15 cellular contexts compared by ENCODE assay signal in the genomic region with DNA sequence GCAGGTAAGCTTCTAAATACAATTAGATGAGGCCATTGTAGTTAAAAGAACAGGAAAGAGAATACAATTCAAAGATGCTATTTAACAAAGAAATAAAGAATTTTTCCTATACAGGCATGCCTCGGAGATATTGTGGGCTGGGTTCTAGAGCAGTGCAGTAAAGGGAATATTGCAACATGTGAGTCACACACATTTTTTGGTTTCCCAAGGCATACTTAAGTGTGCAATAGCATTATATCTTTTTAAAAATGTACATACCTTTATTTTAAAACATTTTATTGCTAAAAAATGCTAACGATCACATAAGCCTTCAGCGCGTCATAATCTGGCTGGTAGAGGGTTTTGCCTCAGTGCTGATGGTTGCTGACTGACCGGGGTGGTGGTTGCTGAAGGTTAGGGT. TPM values are rescaled to one million over a fixed set of nuclear protein-coding genes. Genes with fewer than 3 reads are reported as not detected.
DNase-seq lines count a peak whose midpoint lies in the region; ATAC-seq lines count a peak whose summit lies in the region.
"Had no signal": no experiment of that assay in that cellular context is flagged by ENCODE, and none has a peak within 500 bp of the region (broad histone marks: within the 10 kb centered on the region; RNA-seq: fewer than 3 reads in every experiment).

No MANE protein-coding gene starts in this region.

- H3K27ac Mint-ChIP-seq in activated T-cell treated with anti-CD3 and anti-CD28 coated beads, Interleukin-2, amount 50 U/mL, for 24 hours: peak overlapping the region; percentile 71
- H3K27ac Mint-ChIP-seq in activated T-helper 17 cell treated with anti-CD3 and anti-CD28 coated beads, Interleukin-2, amount 50 U/mL, for 72 hours: peak overlapping the region; percentile 52
- peak overlapping the region in 9 of 10 donors; percentile 31 to 84 (median 62) for H3K27ac Mint-ChIP-seq in naive thymus-derived CD8-positive, alpha-beta T cell
- no peak overlapping the region for H3K27ac Mint-ChIP-seq in activated T-helper 2 cell treated with anti-CD3 and anti-CD28 coated beads, Interferon-gamma antibody, Interleukin-2, Interleukin-4, amounts not matched to agents 10 μg/mL and 5 μg/mL and 100 μg/mL, durations not matched to agents 14 hours and 24 hours and 36 hours

- peaks cover 3% of the 10 kb centered on the region for H3K9me3 Mint-ChIP-seq in activated T-cell treated with anti-CD3 and anti-CD28 coated beads, Interleukin-2, amount 50 U/mL, for 24 hours
- no peaks in the 10 kb centered on the region for H3K9me3 Mint-ChIP-seq in activated T-cell treated with anti-CD3 and anti-CD28 coated beads, Interleukin-2, amount 50 U/mL, for 4 hours
- no peaks in the 10 kb centered on the region for H3K9me3 Mint-ChIP-seq in activated T-helper 17 cell treated with anti-CD3 and anti-CD28 coated beads, Interleukin-2, amount 50 U/mL, for 72 hours
- H3K9me3 Mint-ChIP-seq in naive thymus-derived CD8-positive, alpha-beta T cell: no peaks in the 10 kb centered on the region
- no peaks in the 10 kb centered on the region for H3K9me3 Mint-ChIP-seq in activated T-helper 2 cell treated with anti-CD3 and anti-CD28 coated beads, Interferon-gamma antibody, Interleukin-2, Interleukin-4, amounts not matched to agents 10 μg/mL and 5 μg/mL and 100 μg/mL, durations not matched to agents 14 hours and 24 hours and 36 hours
- H3K9me3 Mint-ChIP-seq: CD8-positive, alpha-beta memory T cell had no signal

- intact Hi-C loops in activated T-helper 2 cell treated with anti-CD3 and anti-CD28 coated beads, Interferon-gamma antibody, Interleukin-2, Interleukin-4, amounts not matched to agents 10 μg/mL and 5 μg/mL and 100 μg/mL, durations not matched to agents 14 hours and 24 hours and 36 hours (cut with micrococcal nuclease): loop anchor here (5.0 kb wide), 2 partner anchors 47 to 202 kb away; no protein-coding TSS in a partner anchor

- no peak for DNase-seq in activated T-cell treated with anti-CD3 and anti-CD28 coated beads, Interleukin-2, amount 50 U/mL, for 24 hours
- DNase-seq in activated T-cell treated with anti-CD3 and anti-CD28 coated beads, Interleukin-2, amount 50 U/mL, for 4 hours: no peak
- peak; percentile 18 for DNase-seq in EL
- no peak for DNase-seq in naive thymus-derived CD8-positive, alpha-beta T cell
- no peak for DNase-seq in activated T-helper 2 cell treated with anti-CD3 and anti-CD28 coated beads, Interferon-gamma antibody, Interleukin-2, Interleukin-4, amounts not matched to agents 10 μg/mL and 5 μg/mL and 100 μg/mL, durations not matched to agents 14 hours and 24 hours and 36 hours (ENCODE audit: low spot score)
- DNase-seq in stimulated activated CD4-positive, alpha-beta T cell treated with anti-CD3 and anti-CD28 coated beads, Interleukin-4, amount 100 ng/mL, for 24 hours: no peak
- DNase-seq: CD8-positive, alpha-beta memory T cell; DMS53; NCI-H1417 treated with DMSO at 0.1 percent for 48 hours; NCI-H1930; NCI-H345; NCI-H524 treated with DMSO at 0.1 percent for 48 hours; PC-3 had no signal

- no peak overlapping the region for H3K4me3 Mint-ChIP-seq in activated T-cell treated with anti-CD3 and anti-CD28 coated beads, Interleukin-2, amount 50 U/mL, for 24 hours
- no peak overlapping the region for H3K4me3 Mint-ChIP-seq in activated T-cell treated with anti-CD3 and anti-CD28 coated beads, Interleukin-2, amount 50 U/mL, for 4 hours
- no peak overlapping the region for H3K4me3 Mint-ChIP-seq in activated T-helper 17 cell treated with anti-CD3 and anti-CD28 coated beads, Interleukin-2, amount 50 U/mL, for 72 hours
- H3K4me3 Mint-ChIP-seq in naive thymus-derived CD8-positive, alpha-beta T cell: peak overlapping the region in 4 of 10 donors; percentile 7 to 43 (median 12)
- no peak overlapping the region for H3K4me3 Mint-ChIP-seq in activated T-helper 2 cell treated with anti-CD3 and anti-CD28 coated beads, Interferon-gamma antibody, Interleukin-2, Interleukin-4, amounts not matched to agents 10 μg/mL and 5 μg/mL and 100 μg/mL, durations not matched to agents 14 hours and 24 hours and 36 hours (ENCODE audit: low read depth)
- H3K4me3 Mint-ChIP-seq: CD8-positive, alpha-beta memory T cell had no signal

- POLR2A ChIA-PET in naive thymus-derived CD8-positive, alpha-beta T cell (lab: Charles Lee): interaction anchor here (0.5 kb wide), 1 partner anchor 132 kb away, joined by 3 read pairs; no protein-coding TSS in a partner anchor

- peaks cover 77% of the 10 kb centered on the region for H3K36me3 Mint-ChIP-seq in activated T-cell treated with anti-CD3 and anti-CD28 coated beads, Interleukin-2, amount 50 U/mL, for 24 hours (ENCODE audit: low read depth)
- H3K36me3 Mint-ChIP-seq in activated T-cell treated with anti-CD3 and anti-CD28 coated beads, Interleukin-2, amount 50 U/mL, for 4 hours (ENCODE audit: insufficient read depth): peaks cover 39% of the 10 kb centered on the region
- H3K36me3 Mint-ChIP-seq in activated T-helper 17 cell treated with anti-CD3 and anti-CD28 coated beads, Interleukin-2, amount 50 U/mL, for 72 hours (ENCODE audit: low read depth): no peaks in the 10 kb centered on the region
- H3K36me3 Mint-ChIP-seq in naive thymus-derived CD8-positive, alpha-beta T cell: peaks cover 5 to 65% (median 34%) of the 10 kb centered on the region in 3 donors
- peaks cover 80% of the 10 kb centered on the region for H3K36me3 Mint-ChIP-seq in activated T-helper 2 cell treated with anti-CD3 and anti-CD28 coated beads, Interferon-gamma antibody, Interleukin-2, Interleukin-4, amounts not matched to agents 10 μg/mL and 5 μg/mL and 100 μg/mL, durations not matched to agents 14 hours and 24 hours and 36 hours (ENCODE audit: low read depth)

- ATAC-seq in activated T-cell treated with anti-CD3 and anti-CD28 coated beads, Interleukin-2, amount 50 U/mL, for 4 hours: no peak
- ATAC-seq in activated T-helper 17 cell treated with anti-CD3 and anti-CD28 coated beads, Interleukin-2, amount 50 U/mL, for 72 hours (replicated peaks): no peak
- no peak for ATAC-seq in naive thymus-derived CD8-positive, alpha-beta T cell
- no peak for ATAC-seq in GM21825 (IDR thresholded peaks at IDR 0.05; ENCODE audit: unreplicated experiment)
- ATAC-seq: PC-3 had no signal

- H3K27me3 Mint-ChIP-seq in activated T-cell treated with anti-CD3 and anti-CD28 coated beads, Interleukin-2, amount 50 U/mL, for 24 hours: no peaks in the 10 kb centered on the region
- H3K27me3 Mint-ChIP-seq in activated T-cell treated with anti-CD3 and anti-CD28 coated beads, Interleukin-2, amount 50 U/mL, for 4 hours (ENCODE audit: low read depth): no peaks in the 10 kb centered on the region
- no peaks in the 10 kb centered on the region for H3K27me3 Mint-ChIP-seq in activated T-helper 17 cell treated with anti-CD3 and anti-CD28 coated beads, Interleukin-2, amount 50 U/mL, for 72 hours
- H3K27me3 Mint-ChIP-seq in naive thymus-derived CD8-positive, alpha-beta T cell: no peaks in the 10 kb centered on the region
- H3K27me3 Mint-ChIP-seq in activated T-helper 2 cell treated with anti-CD3 and anti-CD28 coated beads, Interferon-gamma antibody, Interleukin-2, Interleukin-4, amounts not matched to agents 10 μg/mL and 5 μg/mL and 100 μg/mL, durations not matched to agents 14 hours and 24 hours and 36 hours (ENCODE audit: low read depth): no peaks in the 10 kb centered on the region
- H3K27me3 Mint-ChIP-seq: CD8-positive, alpha-beta memory T cell had no signal

- peaks cover 55% of the 10 kb centered on the region for H3K4me1 Mint-ChIP-seq in activated T-cell treated with anti-CD3 and anti-CD28 coated beads, Interleukin-2, amount 50 U/mL, for 24 hours (ENCODE audit: low read depth)
- peaks cover 36% of the 10 kb centered on the region for H3K4me1 Mint-ChIP-seq in activated T-cell treated with anti-CD3 and anti-CD28 coated beads, Interleukin-2, amount 50 U/mL, for 4 hours (ENCODE audit: low read depth)
- peaks cover 25% of the 10 kb centered on the region for H3K4me1 Mint-ChIP-seq in activated T-helper 17 cell treated with anti-CD3 and anti-CD28 coated beads, Interleukin-2, amount 50 U/mL, for 72 hours
- H3K4me1 Mint-ChIP-seq in naive thymus-derived CD8-positive, alpha-beta T cell: peaks cover 25 to 47% (median 32%) of the 10 kb centered on the region in 4 donors
- H3K4me1 Mint-ChIP-seq in activated T-helper 2 cell treated with anti-CD3 and anti-CD28 coated beads, Interferon-gamma antibody, Interleukin-2, Interleukin-4, amounts not matched to agents 10 μg/mL and 5 μg/mL and 100 μg/mL, durations not matched to agents 14 hours and 24 hours and 36 hours (ENCODE audit: low read depth): peaks cover 51% of the 10 kb centered on the region

RNA-seq across cellular contexts. Expression of a gene that starts 54.4 kb away (rescaled TPM):
- total RNA-seq in activated T-cell treated with anti-CD3 and anti-CD28 coated beads, Interleukin-2, amount 50 U/mL, for 4 hours: 10 to 100 TPM; 48.7 to 59.7 (median 57.1) TPM
- 100 to 1,000 TPM in 1 of 2 donors, 10 to 100 TPM in 1; 63.0 to 119 TPM for total RNA-seq in activated T-helper 17 cell treated with anti-CD3 and anti-CD28 coated beads, Interleukin-2, amount 50 U/mL, for 72 hours
- 100 to 1,000 TPM; 101 to 105 TPM for total RNA-seq in naive thymus-derived CD8-positive, alpha-beta T cell
- 10 to 100 TPM; 58.6 to 93.3 (median 79.8) TPM for polyA plus RNA-seq in naive thymus-derived CD8-positive, alpha-beta T cell
- 62.4 and 64.2 TPM in 2 replicates for total RNA-seq in activated T-helper 2 cell treated with anti-CD3 and anti-CD28 coated beads, Interferon-gamma antibody, Interleukin-2, Interleukin-4, amounts not matched to agents 10 μg/mL and 5 μg/mL and 100 μg/mL, durations not matched to agents 14 hours and 24 hours and 36 hours
